ENCODE assay signal across 19 cellular contexts in the genomic region with DNA sequence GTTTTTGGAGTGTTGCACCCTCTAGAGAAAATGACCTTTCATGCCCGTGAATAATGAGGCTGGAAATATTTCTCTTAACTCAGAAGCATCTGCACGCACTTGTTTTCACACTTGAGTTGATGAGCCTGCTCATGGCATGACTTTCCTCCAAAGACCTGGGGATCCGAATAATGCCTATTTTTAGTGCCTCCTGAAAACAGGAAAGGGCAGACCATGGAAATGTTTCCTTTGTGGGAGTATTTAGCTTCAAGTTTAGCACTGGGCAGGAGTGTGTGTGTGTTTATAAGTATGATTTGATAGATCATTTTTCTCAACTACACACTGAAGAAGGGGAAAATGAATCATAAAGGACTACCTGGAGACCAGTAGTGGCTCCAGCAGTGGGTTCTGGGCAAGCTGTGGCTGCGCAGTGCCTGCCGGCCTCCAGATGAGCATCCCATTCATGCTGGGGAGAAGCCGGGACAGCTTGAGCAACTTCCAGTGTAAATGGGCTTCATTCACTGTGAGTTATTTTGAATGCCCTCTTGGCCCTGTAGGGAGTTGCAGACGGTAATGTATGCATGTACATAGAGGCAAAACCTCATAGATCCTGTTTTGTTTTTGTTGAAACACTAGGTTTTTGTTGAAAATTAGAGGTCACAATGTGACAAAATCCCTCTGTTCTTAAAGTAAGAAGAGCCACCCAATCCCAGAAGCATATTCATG.
DNase-seq lines count a peak whose midpoint lies in the region; ATAC-seq and TF ChIP-seq lines count a peak whose summit lies in the region.
"Had no signal": no experiment of that assay in that cellular context is flagged by ENCODE, and none has a peak within 500 bp of the region (broad histone marks: within the 10 kb centered on the region; RNA-seq: fewer than 3 reads in every experiment).

No MANE protein-coding gene starts in this region.

- no peak overlapping the region for H3K4me3 ChIP-seq in right lobe of liver
- H3K4me3 ChIP-seq: Peyer's patch had no signal

- H3K27ac Mint-ChIP-seq in endothelial cell (ENCODE audit: unreplicated experiment): peak overlapping the region; percentile 33
- H3K27ac Mint-ChIP-seq in activated T-helper 2 cell treated with anti-CD3 and anti-CD28 coated beads, Interferon-gamma antibody, Interleukin-2, Interleukin-4, amounts not matched to agents 10 μg/mL and 5 μg/mL and 100 μg/mL, durations not matched to agents 14 hours and 24 hours and 36 hours: no peak overlapping the region

- H3K36me3 ChIP-seq in right lobe of liver: no peaks in the 10 kb centered on the region
- H3K36me3 ChIP-seq: BE2C, Peyer's patch had no signal

- H3K4me3 Mint-ChIP-seq in endothelial cell (ENCODE audit: unreplicated experiment): peak overlapping the region; percentile 62
- no peak overlapping the region for H3K4me3 Mint-ChIP-seq in activated T-helper 2 cell treated with anti-CD3 and anti-CD28 coated beads, Interferon-gamma antibody, Interleukin-2, Interleukin-4, amounts not matched to agents 10 μg/mL and 5 μg/mL and 100 μg/mL, durations not matched to agents 14 hours and 24 hours and 36 hours (ENCODE audit: low read depth)
- H3K4me3 Mint-ChIP-seq: CD4-positive, CD25-positive, alpha-beta regulatory T cell had no signal

- TF ChIP-seq POLR2A in right lobe of liver (IDR thresholded peaks at IDR 0.05): no peak

- no peaks in the 10 kb centered on the region for H3K9me3 Mint-ChIP-seq in endothelial cell (ENCODE audit: unreplicated experiment)
- H3K9me3 Mint-ChIP-seq in activated T-helper 2 cell treated with anti-CD3 and anti-CD28 coated beads, Interferon-gamma antibody, Interleukin-2, Interleukin-4, amounts not matched to agents 10 μg/mL and 5 μg/mL and 100 μg/mL, durations not matched to agents 14 hours and 24 hours and 36 hours: no peaks in the 10 kb centered on the region
- H3K9me3 Mint-ChIP-seq: CD4-positive, CD25-positive, alpha-beta regulatory T cell had no signal

- no peaks in the 10 kb centered on the region for H3K27me3 ChIP-seq in right lobe of liver
- H3K27me3 ChIP-seq: BE2C, Peyer's patch had no signal

- H3K4me1 Mint-ChIP-seq in endothelial cell (ENCODE audit: unreplicated experiment): peaks cover 23% of the 10 kb centered on the region
- no peaks in the 10 kb centered on the region for H3K4me1 Mint-ChIP-seq in activated T-helper 2 cell treated with anti-CD3 and anti-CD28 coated beads, Interferon-gamma antibody, Interleukin-2, Interleukin-4, amounts not matched to agents 10 μg/mL and 5 μg/mL and 100 μg/mL, durations not matched to agents 14 hours and 24 hours and 36 hours (ENCODE audit: low read depth)
- H3K4me1 Mint-ChIP-seq: CD4-positive, CD25-positive, alpha-beta regulatory T cell had no signal

- TF ChIP-seq CTCF in endothelial cell (IDR thresholded peaks at IDR 0.05; ENCODE audit: unreplicated experiment) (no peak), right lobe of liver (IDR thresholded peaks at IDR 0.05) (no peak)

- WGBS in right lobe of liver (ENCODE audit: insufficient coverage, low coverage, low lambda C conversion rate, missing lambda C conversion rate): 89% methylated on average over 5 of the region's 7 CpGs

- no peak for ATAC-seq in right lobe of liver
- ATAC-seq: SK-N-SH treated with all-trans-retinoic acid at 6 μM for 48 hours had no signal

- no peak overlapping the region for H3K27ac ChIP-seq in right lobe of liver
- H3K27ac ChIP-seq: Peyer's patch had no signal

- intact Hi-C loops in activated T-helper 2 cell treated with anti-CD3 and anti-CD28 coated beads, Interferon-gamma antibody, Interleukin-2, Interleukin-4, amounts not matched to agents 10 μg/mL and 5 μg/mL and 100 μg/mL, durations not matched to agents 14 hours and 24 hours and 36 hours (cut with micrococcal nuclease): no loop called here
- intact Hi-C loops in right lobe of liver (cut with DNase I): no loop called here

- no peaks in the 10 kb centered on the region for H3K4me1 ChIP-seq in right lobe of liver
- H3K4me1 ChIP-seq: BE2C, Caco-2, Peyer's patch had no signal

- peak; percentile 28 for DNase-seq in NCI-H2171 treated with DMSO at 0.1 percent for 48 hours (lab: John Stamatoyannopoulos, UW)
- DNase-seq in NCI-H2171 (lab: John Stamatoyannopoulos, UW): no peak
- DNase-seq in endothelial cell (ENCODE audit: low spot score): no peak
- DNase-seq in left kidney (ENCODE audit: low read depth, low spot score): peak; percentile 29
- DNase-seq in renal cortical epithelial cell (ENCODE audit: low read depth): peak; percentile 57
- no peak for DNase-seq in DMS 273 (lab: John Stamatoyannopoulos, UW; ENCODE audit: unreplicated experiment)
- no peak for DNase-seq in activated T-helper 2 cell treated with anti-CD3 and anti-CD28 coated beads, Interferon-gamma antibody, Interleukin-2, Interleukin-4, amounts not matched to agents 10 μg/mL and 5 μg/mL and 100 μg/mL, durations not matched to agents 14 hours and 24 hours and 36 hours (ENCODE audit: low spot score)
- no peak for DNase-seq in right lobe of liver
- DNase-seq: BE2C; Caco-2; CD4-positive, CD25-positive, alpha-beta regulatory T cell; KBM-7; NCI-H1105 treated with DMSO at 0.1 percent for 48 hours; NCI-H1694; NCI-H446; NCI-H526 treated with DMSO at 0.1 percent for 48 hours; Peyer's patch; SHP77 had no signal

- peaks cover 8% of the 10 kb centered on the region for H3K36me3 Mint-ChIP-seq in endothelial cell (ENCODE audit: low read depth, unreplicated experiment)
- no peaks in the 10 kb centered on the region for H3K36me3 Mint-ChIP-seq in activated T-helper 2 cell treated with anti-CD3 and anti-CD28 coated beads, Interferon-gamma antibody, Interleukin-2, Interleukin-4, amounts not matched to agents 10 μg/mL and 5 μg/mL and 100 μg/mL, durations not matched to agents 14 hours and 24 hours and 36 hours (ENCODE audit: low read depth)
- H3K36me3 Mint-ChIP-seq: CD4-positive, CD25-positive, alpha-beta regulatory T cell had no signal

- no peaks in the 10 kb centered on the region for H3K9me3 ChIP-seq in right lobe of liver
- H3K9me3 ChIP-seq: BE2C, Caco-2, Peyer's patch had no signal

- peaks cover 1% of the 10 kb centered on the region for H3K27me3 Mint-ChIP-seq in endothelial cell (ENCODE audit: unreplicated experiment)
- H3K27me3 Mint-ChIP-seq in activated T-helper 2 cell treated with anti-CD3 and anti-CD28 coated beads, Interferon-gamma antibody, Interleukin-2, Interleukin-4, amounts not matched to agents 10 μg/mL and 5 μg/mL and 100 μg/mL, durations not matched to agents 14 hours and 24 hours and 36 hours (ENCODE audit: low read depth): peaks cover 9% of the 10 kb centered on the region
- H3K27me3 Mint-ChIP-seq: CD4-positive, CD25-positive, alpha-beta regulatory T cell had no signal

Comparison
In these comparisons a context has a peak if more than half of its experiments do, and no peak if none do; other contexts are left out.
1. DNase-seq: peak in NCI-H2171 treated with DMSO at 0.1 percent for 48 hours (single experiment), left kidney (single experiment) and renal cortical epithelial cell (single experiment); none in NCI-H2171 (single experiment), endothelial cell (single experiment), DMS 273 (single experiment), activated T-helper 2 cell treated with anti-CD3 and anti-CD28 coated beads, Interferon-gamma antibody, Interleukin-2, Interleukin-4, amounts not matched to agents 10 μg/mL and 5 μg/mL and 100 μg/mL, durations not matched to agents 14 hours and 24 hours and 36 hours (single experiment) and right lobe of liver (0 of 3).